ENCODE assay signal across 8 cellular contexts in genomic region chr6:131062245-131063027, GRCh38. TPM values are rescaled to one million over a fixed set of nuclear protein-coding genes. Genes with fewer than 3 reads are reported as not detected.
A peak's percentile ranks its signal among the peaks of the same experiment; 100 is the strongest.
DNase-seq lines count a peak whose midpoint lies in the region; ATAC-seq and FAIRE-seq lines count a peak whose summit lies in the region.

No MANE protein-coding gene starts in this region.

- H3K4me3 ChIP-seq in neuron (ENCODE audit: low read length) = peak overlapping the region; percentile 98

- no peaks in the 10 kb centered on the region for H3K36me3 ChIP-seq in neuron (ENCODE audit: insufficient read depth, low read length)

- peak; percentile 30 for DNase-seq in Ammon's horn (ENCODE audit: low spot score)
- peak; percentile 20 to 33 for DNase-seq in Kasumi-1 (lab: John Stamatoyannopoulos, UW)
- peak; percentile 2 for DNase-seq in activated effector memory CD4-positive, alpha-beta T cell treated with Interleukin-2 at 50 U/mL for 16 hours
- DNase-seq in frontal cortex (ENCODE audit: low spot score in 2 of 2) = peak; percentile 28 to 41
- no peak for DNase-seq in foreskin melanocyte
- no peak for DNase-seq in NCI-H2107 treated with DMSO at 0.1 percent for 48 hours (lab: John Stamatoyannopoulos, UW; ENCODE audit: unreplicated experiment)

- H3K9me3 ChIP-seq in neuron (ENCODE audit: low read length) = no peaks in the 10 kb centered on the region

- H3K4me1 ChIP-seq in neuron (ENCODE audit: insufficient read depth, low read length) = peaks cover 15% of the 10 kb centered on the region

- peak; percentile 8 for ATAC-seq in GM19452 (IDR thresholded peaks at IDR 0.05; ENCODE audit: unreplicated experiment)

- H3K27me3 ChIP-seq in neuron (ENCODE audit: insufficient read depth, low read length) = no peaks in the 10 kb centered on the region

- H2AFZ ChIP-seq in neuron (ENCODE audit: low read depth, low read length) = peak overlapping the region; percentile 95

- no peak for FAIRE-seq in frontal cortex (lab: Jason Lieb, UNC)

RNA-seq across cellular contexts. Expression of gene EPB41L2, which starts 0.6 kb away (rescaled TPM):
- total RNA-seq in frontal cortex = 30.2 TPM

Comparison
In these comparisons a context has a peak if more than half of its experiments do, and no peak if none do; other contexts are left out.
1. DNase-seq: peak in Ammon's horn (single experiment), Kasumi-1 (2 of 2), activated effector memory CD4-positive, alpha-beta T cell treated with Interleukin-2 at 50 U/mL for 16 hours (single experiment) and frontal cortex (2 of 2); none in foreskin melanocyte (single experiment) and NCI-H2107 treated with DMSO at 0.1 percent for 48 hours (single experiment).